19 cellular contexts compared by ENCODE assay signal in genomic region chr12:8781326-8781725, GRCh38. TPM values are rescaled to one million over a fixed set of nuclear protein-coding genes. Genes with fewer than 3 reads are reported as not detected.
DNase-seq lines count a peak whose midpoint lies in the region; TF ChIP-seq lines count a peak whose summit lies in the region.
"Had no signal": no experiment of that assay in that cellular context is flagged by ENCODE, and none has a peak within 500 bp of the region (broad histone marks: within the 10 kb centered on the region; RNA-seq: fewer than 3 reads in every experiment).

No MANE protein-coding gene starts in this region.

- peaks cover 15% of the 10 kb centered on the region for H3K36me3 Mint-ChIP-seq in progenitor cell of endocrine pancreas (ENCODE audit: insufficient read depth)

- no peak overlapping the region for H3K4me3 Mint-ChIP-seq in progenitor cell of endocrine pancreas (ENCODE audit: low read depth)
- H3K4me3 Mint-ChIP-seq: CD8-positive, alpha-beta memory T cell had no signal

- H3K27me3 Mint-ChIP-seq in progenitor cell of endocrine pancreas = no peaks in the 10 kb centered on the region

- TF ChIP-seq CTCF in progenitor cell of endocrine pancreas (IDR thresholded peaks at IDR 0.05; ENCODE audit: unreplicated experiment) = no peak

- H3K9me3 Mint-ChIP-seq in progenitor cell of endocrine pancreas (ENCODE audit: low read depth) = no peaks in the 10 kb centered on the region
- H3K9me3 Mint-ChIP-seq: CD8-positive, alpha-beta memory T cell had no signal

- H3K27ac Mint-ChIP-seq in progenitor cell of endocrine pancreas = peak overlapping the region; percentile 36

- DNase-seq in NCI-H1092 (lab: John Stamatoyannopoulos, UW) = peak; percentile 0
- no peak for DNase-seq in NCI-H1092 treated with DMSO at 0.1 percent for 48 hours (lab: John Stamatoyannopoulos, UW)
- DNase-seq in SK-N-DZ (ENCODE audit: low spot score) = peak; percentile 32
- peak; percentile 92 for DNase-seq in cerebellar cortex (ENCODE audit: low spot score)
- no peak for DNase-seq in progenitor cell of endocrine pancreas (ENCODE audit: low spot score, unreplicated experiment)
- no peak for DNase-seq in mucosa of gallbladder (ENCODE audit: low spot score)
- no peak for DNase-seq in activated naive CD4-positive, alpha-beta T cell (lab: John Stamatoyannopoulos, UW)
- no peak for DNase-seq in stimulated activated CD4-positive, alpha-beta T cell treated with anti-CD3 and anti-CD28 coated beads, Interleukin-15, amount 100 ng/mL, for 24 hours
- DNase-seq: CD8-positive, alpha-beta memory T cell; DMS 273 treated with DMSO at 0.1 percent for 48 hours; MG63; NCI-H1105 treated with DMSO at 0.1 percent for 48 hours; NCI-H187; NCI-H2171; NCI-H446 treated with DMSO at 0.1 percent for 48 hours; NCI-H82; SHP77 had no signal

- no peaks in the 10 kb centered on the region for H3K4me1 Mint-ChIP-seq in progenitor cell of endocrine pancreas (ENCODE audit: low read depth)
- H3K4me1 Mint-ChIP-seq: CD8-positive, alpha-beta memory T cell had no signal

RNA-seq across cellular contexts. Expression of gene A2ML1, which starts 41.1 kb away (rescaled TPM):
- 0.18 TPM in 1 of 2 replicates, not detected in the other for polyA plus RNA-seq in SK-N-DZ (2014; cell fraction: cytosol; rRNA removed)
- not detected in 2 replicates for polyA plus RNA-seq in SK-N-DZ (2014; cell fraction: nucleus; rRNA removed)
- total RNA-seq in progenitor cell of endocrine pancreas (0.19 and 0.38 TPM in 2 replicates), mucosa of gallbladder (0.09 TPM)
- total RNA-seq: CD8-positive, alpha-beta memory T cell; Daoy; HepG2 had no signal
- polyA plus RNA-seq: CD8-positive, alpha-beta memory T cell; HepG2 had no signal

Comparison
In these comparisons a context has a peak if more than half of its experiments do, and no peak if none do; other contexts are left out.
1. DNase-seq: peak in NCI-H1092 (single experiment), SK-N-DZ (single experiment) and cerebellar cortex (single experiment); none in NCI-H1092 treated with DMSO at 0.1 percent for 48 hours (single experiment), progenitor cell of endocrine pancreas (single experiment), mucosa of gallbladder (single experiment), activated naive CD4-positive, alpha-beta T cell (0 of 4) and stimulated activated CD4-positive, alpha-beta T cell treated with anti-CD3 and anti-CD28 coated beads, Interleukin-15, amount 100 ng/mL, for 24 hours (single experiment).